Comparison of ENCODE assay signal across 9 cellular contexts in the genomic region with DNA sequence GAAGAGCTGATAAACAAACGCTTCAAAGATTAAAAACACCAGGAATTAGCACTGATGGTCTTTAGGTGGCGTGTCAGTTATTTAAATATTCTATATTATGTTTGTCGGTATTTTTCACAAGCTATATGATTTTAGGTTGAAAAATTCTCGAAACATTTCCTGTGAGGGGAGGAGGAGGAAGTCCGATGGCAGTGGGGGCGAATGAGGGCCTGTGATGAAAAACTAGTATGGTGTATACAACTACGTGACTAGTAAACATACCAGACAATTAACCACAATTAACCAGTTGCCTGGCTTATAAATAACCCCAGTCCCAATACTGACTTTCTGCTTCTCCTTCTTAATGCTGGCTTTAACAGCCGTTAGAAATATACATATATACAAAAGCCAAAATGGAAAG. TPM values are rescaled to one million over a fixed set of nuclear protein-coding genes. Genes with fewer than 3 reads are reported as not detected.
DNase-seq lines count a peak whose midpoint lies in the region; ATAC-seq and TF ChIP-seq lines count a peak whose summit lies in the region.
"Had no signal": no experiment of that assay in that cellular context is flagged by ENCODE, and none has a peak within 500 bp of the region (broad histone marks: within the 10 kb centered on the region; RNA-seq: fewer than 3 reads in every experiment).

No MANE protein-coding gene starts in this region.

- no peaks in the 10 kb centered on the region for H3K36me3 ChIP-seq in cardiac muscle cell
- H3K36me3 ChIP-seq in upper lobe of right lung = no peaks in the 10 kb centered on the region
- H3K36me3 ChIP-seq in OCI-LY7 (ENCODE audit: insufficient read depth, low read length) = no peaks in the 10 kb centered on the region

- H3K27ac Mint-ChIP-seq in activated naive CD8-positive, alpha-beta T cell treated with anti-CD3 and anti-CD28 coated beads for 36 hours = peak overlapping the region; percentile 84
- peak overlapping the region; percentile 84 for H3K27ac Mint-ChIP-seq in memory B cell
- H3K27ac Mint-ChIP-seq in Calu3 (ENCODE audit: unreplicated experiment) = no peak overlapping the region

- no peaks in the 10 kb centered on the region for H3K9me2 ChIP-seq in OCI-LY7 (ENCODE audit: insufficient read depth, low read length)

- H3K9me3 Mint-ChIP-seq in activated naive CD8-positive, alpha-beta T cell treated with anti-CD3 and anti-CD28 coated beads for 36 hours = no peaks in the 10 kb centered on the region
- H3K9me3 Mint-ChIP-seq in memory B cell = no peaks in the 10 kb centered on the region
- peaks cover 11% of the 10 kb centered on the region for H3K9me3 Mint-ChIP-seq in Calu3 (ENCODE audit: low read depth, unreplicated experiment)

- H3K9me3 ChIP-seq in cardiac muscle cell (ENCODE audit: low read depth) = no peaks in the 10 kb centered on the region
- no peaks in the 10 kb centered on the region for H3K9me3 ChIP-seq in upper lobe of right lung
- no peaks in the 10 kb centered on the region for H3K9me3 ChIP-seq in OCI-LY7 (ENCODE audit: low read length)

- H3K4me3 ChIP-seq in cardiac muscle cell = peak overlapping the region; percentile 57
- H3K4me3 ChIP-seq in upper lobe of right lung = peak overlapping the region; percentile 53
- no peak overlapping the region for H3K4me3 ChIP-seq in OCI-LY7 (ENCODE audit: low read depth, low read length, poor library complexity, severe bottlenecking)

- DNase-seq in cardiac muscle cell (ENCODE audit: low read depth in 1 of 2, low spot score in 1 of 2) (no peak), left cardiac atrium (no peak), memory B cell (ENCODE audit: low spot score in 2 of 2) (no peak), upper lobe of right lung (no peak), OCI-LY7 (ENCODE audit: low spot score) (no peak), Calu3 (no peak), NCI-H446 (lab: John Stamatoyannopoulos, UW) (no peak)
- no peak for DNase-seq in activated naive CD8-positive, alpha-beta T cell treated with anti-CD3 and anti-CD28 coated beads for 36 hours
- DNase-seq: NCI-H2081 had no signal

- intact Hi-C loops in left cardiac atrium (cut with DNase I) (no loop called here), upper lobe of right lung (cut with DNase I) (no loop called here), OCI-LY7 (cut with micrococcal nuclease; ENCODE audit: unreplicated experiment) (no loop called here), Calu3 (cut with micrococcal nuclease; ENCODE audit: unreplicated experiment) (no loop called here)

- CTCF ChIA-PET in OCI-LY7 (lab: Charles Lee; ENCODE audit: unreplicated experiment) = no interaction called here
- CTCF ChIA-PET in Calu3 (lab: Charles Lee) = no interaction called here

- H3K27me3 Mint-ChIP-seq in activated naive CD8-positive, alpha-beta T cell treated with anti-CD3 and anti-CD28 coated beads for 36 hours = peaks cover 11% of the 10 kb centered on the region
- H3K27me3 Mint-ChIP-seq in memory B cell (peaks cover 3% of the 10 kb centered on the region), Calu3 (ENCODE audit: unreplicated experiment) (no peaks in the 10 kb centered on the region)

- no peak overlapping the region for H3K4me2 ChIP-seq in OCI-LY7 (ENCODE audit: low read length)

- H2AFZ ChIP-seq in OCI-LY7 (ENCODE audit: low read length) = no peak overlapping the region

- H4K20me1 ChIP-seq in OCI-LY7 (ENCODE audit: insufficient read depth, low read length) = no peaks in the 10 kb centered on the region

- H3K4me3 Mint-ChIP-seq in activated naive CD8-positive, alpha-beta T cell treated with anti-CD3 and anti-CD28 coated beads for 36 hours = peak overlapping the region; percentile 90
- peak overlapping the region; percentile 78 for H3K4me3 Mint-ChIP-seq in memory B cell
- H3K4me3 Mint-ChIP-seq in Calu3 (ENCODE audit: low read depth, unreplicated experiment) = no peak overlapping the region

- no peak for TF ChIP-seq CTCF in cardiac muscle cell (IDR thresholded peaks at IDR 0.05; ENCODE audit: low read depth, low read length)
- no peak for TF ChIP-seq CTCF in upper lobe of right lung (IDR thresholded peaks at IDR 0.05)
- TF ChIP-seq CTCF in OCI-LY7 (conservative IDR thresholded peaks at IDR 0.05; ENCODE audit: low read length) = no peak
- TF ChIP-seq CTCF in Calu3 (IDR thresholded peaks at IDR 0.05; ENCODE audit: unreplicated experiment) = no peak

- no peaks in the 10 kb centered on the region for H3K79me2 ChIP-seq in OCI-LY7 (ENCODE audit: insufficient read depth, low read depth, low read length)

- no TSS peak for BruUV-seq in OCI-LY7 (replicated peaks; lab: Mats Ljungman, UMichigan)
- no TSS peak for BruUV-seq in Calu3 (replicated peaks; lab: Mats Ljungman, UMichigan)

- no peaks in the 10 kb centered on the region for H3K4me1 ChIP-seq in cardiac muscle cell (ENCODE audit: low read depth)
- no peaks in the 10 kb centered on the region for H3K4me1 ChIP-seq in upper lobe of right lung
- no peaks in the 10 kb centered on the region for H3K4me1 ChIP-seq in OCI-LY7 (ENCODE audit: insufficient read depth, low read length, poor library complexity, severe bottlenecking)

- ATAC-seq in left cardiac atrium = no peak
- no peak for ATAC-seq in memory B cell (ENCODE audit: low read depth)
- no peak for ATAC-seq in upper lobe of right lung

- H3K27me3 ChIP-seq in cardiac muscle cell (no peaks in the 10 kb centered on the region), upper lobe of right lung (no peaks in the 10 kb centered on the region)

- peaks cover 9% of the 10 kb centered on the region for H3K4me1 Mint-ChIP-seq in activated naive CD8-positive, alpha-beta T cell treated with anti-CD3 and anti-CD28 coated beads for 36 hours
- H3K4me1 Mint-ChIP-seq in memory B cell (peaks cover 6% of the 10 kb centered on the region), Calu3 (ENCODE audit: low read depth, unreplicated experiment) (no peaks in the 10 kb centered on the region)

- POLR2A ChIA-PET in OCI-LY7 (lab: Charles Lee) = no interaction called here

- H3K27ac ChIP-seq in cardiac muscle cell = no peak overlapping the region
- H3K27ac ChIP-seq in upper lobe of right lung = no peak overlapping the region
- H3K27ac ChIP-seq in OCI-LY7 (ENCODE audit: low read depth, low read length, poor library complexity, severe bottlenecking) = no peak overlapping the region

- peaks cover 4% of the 10 kb centered on the region for H3K36me3 Mint-ChIP-seq in activated naive CD8-positive, alpha-beta T cell treated with anti-CD3 and anti-CD28 coated beads for 36 hours
- H3K36me3 Mint-ChIP-seq in memory B cell (no peaks in the 10 kb centered on the region), Calu3 (ENCODE audit: insufficient read depth, unreplicated experiment) (no peaks in the 10 kb centered on the region)

RNA-seq across cellular contexts. Expression of a gene that starts 0.6 kb away (rescaled TPM):
- total RNA-seq in cardiac muscle cell (7.5 and 8.8 TPM in 2 replicates), left cardiac atrium (1 to 10 TPM; 6.9 to 7.7 TPM), upper lobe of right lung (2.6 TPM), OCI-LY7 (2022) (not detected in 2 replicates), Calu3 (2022) (not detected in 2 replicates)
- polyA plus RNA-seq in cardiac muscle cell = 2.7 and 3.6 TPM in 2 replicates
- 1 to 10 TPM; 2.4 to 2.9 TPM for total RNA-seq in activated naive CD8-positive, alpha-beta T cell treated with anti-CD3 and anti-CD28 coated beads for 36 hours
- not detected in 2 replicates for total RNA-seq in OCI-LY7 (2014; rRNA removed; shearing (Covaris generic))
